ENCODE assay signal across 9 cellular contexts in genomic region chr18:10490401-10491289, GRCh38. TPM values are rescaled to one million over a fixed set of nuclear protein-coding genes. Genes with fewer than 3 reads are reported as not detected.
DNase-seq lines count a peak whose midpoint lies in the region; ATAC-seq and TF ChIP-seq lines count a peak whose summit lies in the region.
"Had no signal": no experiment of that assay in that cellular context is flagged by ENCODE, and none has a peak within 500 bp of the region (broad histone marks: within the 10 kb centered on the region; RNA-seq: fewer than 3 reads in every experiment).

No MANE protein-coding gene starts in this region.

- no peak for TF ChIP-seq POLR2A in testis (IDR thresholded peaks at IDR 0.05)

- H3K79me2 ChIP-seq in MM.1S (ENCODE audit: low read length) = no peaks in the 10 kb centered on the region

- H3K4me2 ChIP-seq in MM.1S (ENCODE audit: low read depth, low read length) = peak overlapping the region; percentile 16; the same call in 1 of the 2 replicates

- TF ChIP-seq CTCF in MM.1S (IDR thresholded peaks at IDR 0.05; ENCODE audit: low read length) (peak; percentile 70), testis (IDR thresholded peaks at IDR 0.05) (no peak)

- H3K9me3 ChIP-seq in HAP-1 (no peaks in the 10 kb centered on the region), MM.1S (replicated peaks; ENCODE audit: insufficient read depth, low read length) (no peaks in the 10 kb centered on the region), testis (no peaks in the 10 kb centered on the region)

- H3K4me3 ChIP-seq in HAP-1 (no peak overlapping the region), MM.1S (ENCODE audit: low read length) (no peak overlapping the region), testis (no peak overlapping the region)

- no peak overlapping the region for H3K9ac ChIP-seq in MM.1S (ENCODE audit: low read length)

- H3K27me3 ChIP-seq in HAP-1 (ENCODE audit: low read depth) (no peaks in the 10 kb centered on the region), MM.1S (replicated peaks; ENCODE audit: insufficient read depth, low read length) (no peaks in the 10 kb centered on the region), testis (no peaks in the 10 kb centered on the region)

- DNase-seq in HAP-1 (ENCODE audit: low spot score in 2 of 2) = peak; percentile 9 to 55
- DNase-seq in MM.1S = peak; percentile 91
- peak; percentile 8 for DNase-seq in activated CD8-positive, alpha-beta memory T cell treated with anti-CD3 and anti-CD28 coated beads, Interleukin-2, amount 50 U/mL, for 1 hour (ENCODE audit: extremely low read depth)
- DNase-seq in left colon = peak; percentile 37 to 65
- DNase-seq in testis = peak; percentile 62
- no peak for DNase-seq in DMS153 treated with DMSO at 0.1 percent for 48 hours (lab: John Stamatoyannopoulos, UW; ENCODE audit: unreplicated experiment)
- no peak for DNase-seq in NCI-H345 treated with DMSO at 0.1 percent for 48 hours (lab: John Stamatoyannopoulos, UW; ENCODE audit: unreplicated experiment)

- H3F3A ChIP-seq in MM.1S (ENCODE audit: insufficient read depth, low read length) = no peaks in the 10 kb centered on the region

- no peaks in the 10 kb centered on the region for H3K36me3 ChIP-seq in HAP-1 (replicated peaks)
- no peaks in the 10 kb centered on the region for H3K36me3 ChIP-seq in MM.1S (replicated peaks; ENCODE audit: insufficient read depth, low read length)
- H3K36me3 ChIP-seq in testis (ENCODE audit: low read depth, missing control alignments) = no peaks in the 10 kb centered on the region

- H4K20me1 ChIP-seq in MM.1S (ENCODE audit: insufficient read depth, low read length) = no peaks in the 10 kb centered on the region

- 85% methylated on average over 12 to 15 of the region's 15 CpGs for WGBS in testis, 2 donors

- no peaks in the 10 kb centered on the region for H3K4me1 ChIP-seq in HAP-1
- H3K4me1 ChIP-seq in MM.1S (ENCODE audit: low read length) = peaks cover 3% of the 10 kb centered on the region; the same call in 1 of the 2 replicates
- no peaks in the 10 kb centered on the region for H3K4me1 ChIP-seq in testis

- no peaks in the 10 kb centered on the region for H3K9me2 ChIP-seq in MM.1S (replicated peaks; ENCODE audit: insufficient read depth, low read length)

- in situ Hi-C loops in HAP-1 (cut with MboI; ENCODE audit: low sequenced_read_pairs) = no loop called here

- H3K27ac ChIP-seq in MM.1S (ENCODE audit: low read length) = no peak overlapping the region
- H3K27ac ChIP-seq in testis = no peak overlapping the region

- peak overlapping the region; percentile 57; the same call in 1 of the 2 replicates for H2AFZ ChIP-seq in MM.1S (ENCODE audit: low read length)

- intact Hi-C loops in left colon (cut with DNase I, micrococcal nuclease) (no loop called here), testis (cut with DNase I; ENCODE audit: low total_unique reads) (no loop called here)

- ATAC-seq in GM18502 (IDR thresholded peaks at IDR 0.05; ENCODE audit: poor library complexity, unreplicated experiment) = peak; percentile 98
- peak; percentile 90 for ATAC-seq in left colon

RNA-seq across cellular contexts. Expression of gene NAPG, which starts 35.2 kb away (rescaled TPM):
- total RNA-seq in left colon (10 to 100 TPM; 41.0 to 42.6 TPM), testis (10 to 100 TPM; 33.5 to 40.3 TPM)
- polyA plus RNA-seq in testis (ENCODE audit: insufficient read depth, low read depth, low replicate concordance) = 19.5 TPM

RNA-seq across cellular contexts. Expression of gene APCDD1, which starts 36.2 kb away (rescaled TPM):
- 1 to 10 TPM; 5.2 to 8.3 TPM for total RNA-seq in left colon
- 10 to 100 TPM; 10.8 to 12.5 TPM for total RNA-seq in testis
- 11.2 TPM for polyA plus RNA-seq in testis (ENCODE audit: insufficient read depth, low read depth, low replicate concordance)
- total RNA-seq: lung microvascular endothelial cell had no signal

Comparison
In these comparisons a context has a peak if more than half of its experiments do, and no peak if none do; other contexts are left out.
1. DNase-seq: peak in HAP-1 (2 of 2), MM.1S (single experiment), activated CD8-positive, alpha-beta memory T cell treated with anti-CD3 and anti-CD28 coated beads, Interleukin-2, amount 50 U/mL, for 1 hour (single experiment), left colon (2 of 2) and testis (single experiment); none in DMS153 treated with DMSO at 0.1 percent for 48 hours (single experiment) and NCI-H345 treated with DMSO at 0.1 percent for 48 hours (single experiment).